Comparison of ENCODE assay signal across 9 cellular contexts in genomic region chr18:2959341-2959740, GRCh38. TPM values are rescaled to one million over a fixed set of nuclear protein-coding genes. Genes with fewer than 3 reads are reported as not detected.
A peak's percentile ranks its signal among the peaks of the same experiment; 100 is the strongest.
DNase-seq lines count a peak whose midpoint lies in the region; ATAC-seq and TF ChIP-seq lines count a peak whose summit lies in the region.
"Had no signal": no experiment of that assay in that cellular context is flagged by ENCODE, and none has a peak within 500 bp of the region (broad histone marks: within the 10 kb centered on the region; RNA-seq: fewer than 3 reads in every experiment).

No MANE protein-coding gene starts in this region.

- peaks cover 7% of the 10 kb centered on the region for H3K36me3 Mint-ChIP-seq in natural killer cell

- peaks cover 2% of the 10 kb centered on the region for H3K36me3 ChIP-seq in A673 (ENCODE audit: insufficient read depth, low read length, poor library complexity, severe bottlenecking)
- H3K36me3 ChIP-seq in adipocyte (ENCODE audit: control insufficient read depth, insufficient read depth, low read length, severe bottlenecking) = peaks cover 8% of the 10 kb centered on the region

- H3K9me3 ChIP-seq in A673 (ENCODE audit: low read depth, low read length, poor library complexity, severe bottlenecking) = no peaks in the 10 kb centered on the region
- no peaks in the 10 kb centered on the region for H3K9me3 ChIP-seq in adipocyte (ENCODE audit: control insufficient read depth, low read length)

- H3K4me1 ChIP-seq in A673 (ENCODE audit: insufficient read depth, low read length, poor library complexity, severe bottlenecking) = peaks cover 38% of the 10 kb centered on the region
- peaks cover 72% of the 10 kb centered on the region for H3K4me1 ChIP-seq in adipocyte (ENCODE audit: control insufficient read depth, insufficient read depth, low read length)

- H3K4me1 Mint-ChIP-seq in natural killer cell = peaks cover 72 to 80% of the 10 kb centered on the region in 2 donors

- DNase-seq in A673 (ENCODE audit: low spot score) (no peak), GM12865 (ENCODE audit: low read depth) (peak; percentile 30), adipocyte (ENCODE audit: low read depth) (no peak), natural killer cell (no peak), hippocampal formation (lab: John Stamatoyannopoulos, UW) (no peak)
- DNase-seq: Calu3 had no signal

- H3K9ac ChIP-seq in adipocyte (ENCODE audit: low read length) = peak overlapping the region; percentile 78

- ATAC-seq in natural killer cell = no peak
- ATAC-seq in HG03457 (IDR thresholded peaks at IDR 0.05; ENCODE audit: unreplicated experiment) = no peak
- ATAC-seq in GM21529 (IDR thresholded peaks at IDR 0.05; ENCODE audit: unreplicated experiment) = no peak
- no peak for ATAC-seq in HG03520 (IDR thresholded peaks at IDR 0.05; ENCODE audit: unreplicated experiment)

- peak overlapping the region; percentile 9 for H3K27ac ChIP-seq in A673 (ENCODE audit: low read depth, low read length, poor library complexity, severe bottlenecking)

- peak overlapping the region; percentile 98 to 99 for H3K27ac Mint-ChIP-seq in natural killer cell

- POLR2A ChIA-PET in A673 (lab: Charles Lee; ENCODE audit: low non-redundant PET) = no interaction called here

- intact Hi-C loops in A673 (cut with micrococcal nuclease; ENCODE audit: unreplicated experiment) (no loop called here), natural killer cell (cut with micrococcal nuclease) (no loop called here)

- CTCF ChIA-PET in A673 (lab: Charles Lee) = no interaction called here

- H3K27me3 ChIP-seq in A673 (replicated peaks; ENCODE audit: insufficient read depth, low read depth, low read length, poor library complexity) (no peaks in the 10 kb centered on the region), adipocyte (replicated peaks; ENCODE audit: control insufficient read depth, insufficient read depth, low read length) (no peaks in the 10 kb centered on the region)

- H3K4me3 ChIP-seq in A673 (ENCODE audit: low read depth, low read length, poor library complexity, severe bottlenecking) (no peak overlapping the region), GM12865 (ENCODE audit: low read depth, low read length) (peak overlapping the region; percentile 55), adipocyte (ENCODE audit: low read length) (peak overlapping the region; percentile 55)

- peak overlapping the region; percentile 89 for H3K4me3 Mint-ChIP-seq in natural killer cell

- H3K9me3 Mint-ChIP-seq in natural killer cell = no peaks in the 10 kb centered on the region

- no TSS peak for BruUV-seq in A673 (replicated peaks; lab: Mats Ljungman, UMichigan)

- H3K27me3 Mint-ChIP-seq in natural killer cell (ENCODE audit: low read depth in 2 of 2) = no peaks in the 10 kb centered on the region

- TF ChIP-seq CTCF in A673 (conservative IDR thresholded peaks at IDR 0.05; ENCODE audit: low read depth, low read length) (no peak), GM12865 (IDR thresholded peaks at IDR 0.05; ENCODE audit: insufficient read depth, low read depth, low read length, missing control alignments) (no peak), natural killer cell (IDR thresholded peaks at IDR 0.05) (no peak)

RNA-seq across cellular contexts. Expression of gene LPIN2, which starts 53.6 kb away (rescaled TPM):
- 22.5 and 24.0 TPM in 2 replicates for total RNA-seq in A673 (2021)
- 10 to 100 TPM; 32.9 to 58.8 (median 57.1) TPM for total RNA-seq in natural killer cell
